ENCODE assay signal across 1 cellular context in genomic region chr17:1474402-1475189, GRCh38.
A peak's percentile ranks its signal among the peaks of the same experiment; 100 is the strongest.
TF ChIP-seq lines count a peak whose summit lies in the region.

No MANE protein-coding gene starts in this region.

TF ChIP-seq in GM12878, 131 proteins besides CTCF, POLR2A, EP300 and RAD21 (continued from another document and continues in another):
- no peak for TF ChIP-seq CBX5 (IDR thresholded peaks at IDR 0.05; ENCODE audit: low read depth)
- TF ChIP-seq IRF4 (IDR thresholded peaks at IDR 0.05; ENCODE audit: low read depth, low read length), result no peak
- TF ChIP-seq PAX5 (IDR thresholded peaks at IDR 0.05; ENCODE audit: borderline replicate concordance, low read depth, low read length), result peak; percentile 94
- no peak for TF ChIP-seq POLR2AphosphoS2 (IDR thresholded peaks at IDR 0.05; ENCODE audit: low read depth, low read length)
- no peak for TF ChIP-seq E4F1 (IDR thresholded peaks at IDR 0.05; ENCODE audit: borderline replicate concordance, partially characterized antibody)
- 0 out of 2 replicates have a peak, but pooled peaks have one; percentile 13 for TF ChIP-seq ZSCAN29 (IDR thresholded peaks at IDR 0.05)
- peak; percentile 59 for TF ChIP-seq CREM (IDR thresholded peaks at IDR 0.05; ENCODE audit: low read depth)
- TF ChIP-seq CREB1 (IDR thresholded peaks at IDR 0.05; ENCODE audit: low read depth), result peak; percentile 9; the same call in 1 of the 2 replicates
- TF ChIP-seq, protein P1, sequence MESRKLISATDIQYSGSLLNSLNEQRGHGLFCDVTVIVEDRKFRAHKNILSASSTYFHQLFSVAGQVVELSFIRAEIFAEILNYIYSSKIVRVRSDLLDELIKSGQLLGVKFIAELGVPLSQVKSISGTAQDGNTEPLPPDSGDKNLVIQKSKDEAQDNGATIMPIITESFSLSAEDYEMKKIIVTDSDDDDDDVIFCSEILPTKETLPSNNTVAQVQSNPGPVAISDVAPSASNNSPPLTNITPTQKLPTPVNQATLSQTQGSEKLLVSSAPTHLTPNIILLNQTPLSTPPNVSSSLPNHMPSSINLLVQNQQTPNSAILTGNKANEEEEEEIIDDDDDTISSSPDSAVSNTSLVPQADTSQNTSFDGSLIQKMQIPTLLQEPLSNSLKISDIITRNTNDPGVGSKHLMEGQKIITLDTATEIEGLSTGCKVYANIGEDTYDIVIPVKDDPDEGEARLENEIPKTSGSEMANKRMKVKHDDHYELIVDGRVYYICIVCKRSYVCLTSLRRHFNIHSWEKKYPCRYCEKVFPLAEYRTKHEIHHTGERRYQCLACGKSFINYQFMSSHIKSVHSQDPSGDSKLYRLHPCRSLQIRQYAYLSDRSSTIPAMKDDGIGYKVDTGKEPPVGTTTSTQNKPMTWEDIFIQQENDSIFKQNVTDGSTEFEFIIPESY (IDR thresholded peaks at IDR 0.05), result no peak
- no peak for TF ChIP-seq ASH2L (IDR thresholded peaks at IDR 0.05; ENCODE audit: borderline replicate concordance, low read depth)
- no peak for TF ChIP-seq CUX1 (IDR thresholded peaks at IDR 0.05; ENCODE audit: insufficient replicate concordance, low read depth, low read length)
- TF ChIP-seq TBL1XR1 (IDR thresholded peaks at IDR 0.05; ENCODE audit: low read depth, low read length), result peak; percentile 70; the same call in 1 of the 2 replicates
- no peak for TF ChIP-seq CHD1 (IDR thresholded peaks at IDR 0.05; ENCODE audit: low read depth, low read length)
- no peak for TF ChIP-seq MLLT1 (IDR thresholded peaks at IDR 0.05)
- no peak for TF ChIP-seq NFXL1 (IDR thresholded peaks at IDR 0.05; ENCODE audit: borderline replicate concordance)
- TF ChIP-seq TAF1 (IDR thresholded peaks at IDR 0.05; ENCODE audit: borderline replicate concordance, low read depth, low read length), result no peak; the same call in 1 of the 2 replicates
- TF ChIP-seq STAT1 (conservative IDR thresholded peaks at IDR 0.05), result no peak
- peak in 1 of 2 experiments; percentile 32; a peak in 1 of 4 replicates for TF ChIP-seq ETV6 (conservative IDR thresholded peaks at IDR 0.05 in 1 of 2, IDR thresholded peaks at IDR 0.05 in 1 of 2; ENCODE audit: borderline replicate concordance in 1 of 2, low read depth in 1 of 2)
- no peak for TF ChIP-seq ATF2 (IDR thresholded peaks at IDR 0.05; ENCODE audit: low read length)
- no peak for TF ChIP-seq SIN3A (IDR thresholded peaks at IDR 0.05; ENCODE audit: low read depth, low read length)
- TF ChIP-seq ZBTB4 (CRISPR knock-in tag; IDR thresholded peaks at IDR 0.05), result no peak
- TF ChIP-seq YY1 (IDR thresholded peaks at IDR 0.05; ENCODE audit: low read depth, low read length), result peak; percentile 90
- no peak for TF ChIP-seq IRF5 (IDR thresholded peaks at IDR 0.05; ENCODE audit: borderline replicate concordance)
- no peak for TF ChIP-seq HDAC6 (IDR thresholded peaks at IDR 0.05; ENCODE audit: unreplicated experiment)
- TF ChIP-seq POU2F2 (IDR thresholded peaks at IDR 0.05; ENCODE audit: borderline replicate concordance, low read depth, low read length), result no peak
- no peak for TF ChIP-seq HCFC1 (IDR thresholded peaks at IDR 0.05; ENCODE audit: low read length)
- TF ChIP-seq MEF2A (IDR thresholded peaks at IDR 0.05; ENCODE audit: insufficient read depth, low read depth, low read length), result peak; percentile 60; the same call in 1 of the 2 replicates
- TF ChIP-seq, protein P2, sequence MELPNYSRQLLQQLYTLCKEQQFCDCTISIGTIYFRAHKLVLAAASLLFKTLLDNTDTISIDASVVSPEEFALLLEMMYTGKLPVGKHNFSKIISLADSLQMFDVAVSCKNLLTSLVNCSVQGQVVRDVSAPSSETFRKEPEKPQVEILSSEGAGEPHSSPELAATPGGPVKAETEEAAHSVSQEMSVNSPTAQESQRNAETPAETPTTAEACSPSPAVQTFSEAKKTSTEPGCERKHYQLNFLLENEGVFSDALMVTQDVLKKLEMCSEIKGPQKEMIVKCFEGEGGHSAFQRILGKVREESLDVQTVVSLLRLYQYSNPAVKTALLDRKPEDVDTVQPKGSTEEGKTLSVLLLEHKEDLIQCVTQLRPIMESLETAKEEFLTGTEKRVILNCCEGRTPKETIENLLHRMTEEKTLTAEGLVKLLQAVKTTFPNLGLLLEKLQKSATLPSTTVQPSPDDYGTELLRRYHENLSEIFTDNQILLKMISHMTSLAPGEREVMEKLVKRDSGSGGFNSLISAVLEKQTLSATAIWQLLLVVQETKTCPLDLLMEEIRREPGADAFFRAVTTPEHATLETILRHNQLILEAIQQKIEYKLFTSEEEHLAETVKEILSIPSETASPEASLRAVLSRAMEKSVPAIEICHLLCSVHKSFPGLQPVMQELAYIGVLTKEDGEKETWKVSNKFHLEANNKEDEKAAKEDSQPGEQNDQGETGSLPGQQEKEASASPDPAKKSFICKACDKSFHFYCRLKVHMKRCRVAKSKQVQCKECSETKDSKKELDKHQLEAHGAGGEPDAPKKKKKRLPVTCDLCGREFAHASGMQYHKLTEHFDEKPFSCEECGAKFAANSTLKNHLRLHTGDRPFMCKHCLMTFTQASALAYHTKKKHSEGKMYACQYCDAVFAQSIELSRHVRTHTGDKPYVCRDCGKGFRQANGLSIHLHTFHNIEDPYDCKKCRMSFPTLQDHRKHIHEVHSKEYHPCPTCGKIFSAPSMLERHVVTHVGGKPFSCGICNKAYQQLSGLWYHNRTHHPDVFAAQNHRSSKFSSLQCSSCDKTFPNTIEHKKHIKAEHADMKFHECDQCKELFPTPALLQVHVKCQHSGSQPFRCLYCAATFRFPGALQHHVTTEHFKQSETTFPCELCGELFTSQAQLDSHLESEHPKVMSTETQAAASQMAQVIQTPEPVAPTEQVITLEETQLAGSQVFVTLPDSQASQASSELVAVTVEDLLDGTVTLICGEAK (IDR thresholded peaks at IDR 0.05; ENCODE audit: borderline replicate concordance), result no peak
- TF ChIP-seq, protein P3, sequence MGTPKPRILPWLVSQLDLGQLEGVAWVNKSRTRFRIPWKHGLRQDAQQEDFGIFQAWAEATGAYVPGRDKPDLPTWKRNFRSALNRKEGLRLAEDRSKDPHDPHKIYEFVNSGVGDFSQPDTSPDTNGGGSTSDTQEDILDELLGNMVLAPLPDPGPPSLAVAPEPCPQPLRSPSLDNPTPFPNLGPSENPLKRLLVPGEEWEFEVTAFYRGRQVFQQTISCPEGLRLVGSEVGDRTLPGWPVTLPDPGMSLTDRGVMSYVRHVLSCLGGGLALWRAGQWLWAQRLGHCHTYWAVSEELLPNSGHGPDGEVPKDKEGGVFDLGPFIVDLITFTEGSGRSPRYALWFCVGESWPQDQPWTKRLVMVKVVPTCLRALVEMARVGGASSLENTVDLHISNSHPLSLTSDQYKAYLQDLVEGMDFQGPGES (IDR thresholded peaks at IDR 0.05), result no peak
- TF ChIP-seq BCL11A (IDR thresholded peaks at IDR 0.05; ENCODE audit: low read depth, low read length), result peak; percentile 46; the same call in 1 of the 2 replicates
- TF ChIP-seq ZNF217 (IDR thresholded peaks at IDR 0.05), result no peak
- no peak for TF ChIP-seq PML (IDR thresholded peaks at IDR 0.05; ENCODE audit: low read length)
- TF ChIP-seq JUNB (IDR thresholded peaks at IDR 0.05), result no peak
